ENCODE assay signal across 1 cellular context in genomic region chr20:44911264-44911921, GRCh38.
A peak's percentile ranks its signal among the peaks of the same experiment; 100 is the strongest.
TF ChIP-seq lines count a peak whose summit lies in the region.

No MANE protein-coding gene starts in this region.

TF ChIP-seq in HepG2, 621 proteins besides CTCF, POLR2A, EP300 and RAD21 (continued from another document and continues in another):
- TF ChIP-seq AHDC1 (CRISPR knock-in tag; IDR thresholded peaks at IDR 0.05; ENCODE audit: borderline replicate concordance) (no peak; the same call in 1 of the 2 replicates), ZNF597 (CRISPR knock-in tag; IDR thresholded peaks at IDR 0.05) (no peak), NCOR1 (IDR thresholded peaks at IDR 0.05; ENCODE audit: borderline replicate concordance, low read length) (no peak; the same call in 1 of the 2 replicates), REST (IDR thresholded peaks at IDR 0.05; ENCODE audit: borderline replicate concordance in 1 of 2, low read depth in 1 of 2, low read length in 2 of 2) (no peak), NFYC (CRISPR knock-in tag; IDR thresholded peaks at IDR 0.05) (peak; percentile 41), AKNA (CRISPR knock-in tag; IDR thresholded peaks at IDR 0.05; ENCODE audit: borderline replicate concordance) (peak; percentile 43), FIP1L1 (IDR thresholded peaks at IDR 0.05; ENCODE audit: borderline replicate concordance, insufficient read depth, low read depth, low read length) (no peak), RBM39 (IDR thresholded peaks at IDR 0.05; ENCODE audit: low read depth, low read length, poor library complexity, severe bottlenecking) (no peak), HIC2 (CRISPR knock-in tag; IDR thresholded peaks at IDR 0.05; ENCODE audit: low read depth) (no peak), RORA (CRISPR knock-in tag; IDR thresholded peaks at IDR 0.05) (no peak), RXRB (CRISPR knock-in tag; IDR thresholded peaks at IDR 0.05; ENCODE audit: borderline replicate concordance) (peak; percentile 73; the same call in 1 of the 2 replicates), ATF6 (CRISPR knock-in tag; conservative IDR thresholded peaks at IDR 0.05) (peak; percentile 78; the same call in 1 of the 2 replicates), ZNF350 (CRISPR knock-in tag; IDR thresholded peaks at IDR 0.05; ENCODE audit: borderline replicate concordance, low read depth) (peak; percentile 12; the same call in 1 of the 2 replicates), ZNF580 (CRISPR knock-in tag; IDR thresholded peaks at IDR 0.05; ENCODE audit: borderline replicate concordance, low read depth) (peak; percentile 75; the same call in 1 of the 2 replicates), ZNF367 (CRISPR knock-in tag; IDR thresholded peaks at IDR 0.05; ENCODE audit: borderline replicate concordance) (no peak), NONO (IDR thresholded peaks at IDR 0.05) (no peak), NONO (CRISPR knock-in tag; conservative IDR thresholded peaks at IDR 0.05) (no peak; the same call in 1 of the 2 replicates), HMG20A (CRISPR knock-in tag; IDR thresholded peaks at IDR 0.05; ENCODE audit: borderline replicate concordance) (0 out of 2 replicates have a peak, but pooled peaks have one; percentile 23), ATF7-NPFF (CRISPR knock-in tag; IDR thresholded peaks at IDR 0.05; ENCODE audit: low read depth) (no peak), CSRNP1 (CRISPR knock-in tag; IDR thresholded peaks at IDR 0.05) (no peak; the same call in none of the 2 replicates), RFX5 (IDR thresholded peaks at IDR 0.05; ENCODE audit: low read depth, low read length) (peak; percentile 48; the same call in 1 of the 2 replicates), ZNF780A (CRISPR knock-in tag; IDR thresholded peaks at IDR 0.05) (no peak), BORCS8-MEF2B (CRISPR knock-in tag; IDR thresholded peaks at IDR 0.05) (0 out of 2 replicates have a peak, but pooled peaks have one; percentile 26), HNF4A (CRISPR knock-in tag; IDR thresholded peaks at IDR 0.05) (peak; percentile 45; the same call in 1 of the 2 replicates), HDAC1 (CRISPR knock-in tag; IDR thresholded peaks at IDR 0.05) (peak; percentile 88; the same call in 1 of the 2 replicates), ZNF280D (CRISPR knock-in tag; IDR thresholded peaks at IDR 0.05) (no peak)
